ENCODE assay signal across 8 cellular contexts in the genomic region with DNA sequence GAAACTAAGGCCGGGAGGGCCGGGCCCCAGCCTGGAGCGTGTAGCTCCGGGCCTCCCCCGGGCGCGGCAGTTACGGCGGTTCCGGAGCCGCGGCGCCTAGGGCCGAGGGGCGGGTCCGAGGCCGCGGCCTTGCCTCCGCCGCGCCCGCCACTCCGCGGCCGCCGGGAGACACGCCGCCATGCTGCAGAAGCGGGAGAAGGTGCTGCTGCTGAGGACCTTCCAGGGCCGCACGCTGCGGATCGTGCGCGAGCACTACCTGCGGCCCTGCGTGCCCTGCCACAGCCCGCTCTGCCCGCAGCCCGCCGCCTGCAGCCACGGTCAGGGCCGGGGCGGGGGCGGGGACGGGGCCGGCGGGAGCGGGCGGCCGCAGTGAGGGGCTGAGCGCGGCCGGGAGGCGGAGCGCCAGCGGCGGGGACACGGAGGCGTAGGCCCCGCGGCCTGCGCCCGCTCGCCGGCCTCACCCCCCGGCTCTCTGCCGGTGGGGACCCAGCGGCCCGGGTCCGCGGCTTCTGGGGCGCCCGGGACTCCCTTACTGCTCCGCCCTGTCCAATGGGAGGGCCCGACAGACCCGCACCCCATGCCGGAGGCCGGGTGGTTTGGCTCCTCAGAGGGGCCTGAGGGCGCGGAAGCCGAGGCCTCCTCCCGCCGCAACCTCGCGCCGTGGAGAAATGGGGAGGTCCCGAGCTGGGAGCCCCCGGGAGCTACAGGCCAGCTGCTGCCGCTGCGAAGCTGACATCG. TPM values are rescaled to one million over a fixed set of nuclear protein-coding genes. Genes with fewer than 3 reads are reported as not detected.
DNase-seq lines count a peak whose midpoint lies in the region; ATAC-seq lines count a peak whose summit lies in the region.

A gene (plus strand): TSS at position 150 of the 738 bp plus-strand sequence. CDS start 29 bp downstream, at position 179.

- H3K4me3 ChIP-seq in ACC112 (ENCODE audit: low read depth, low read length) = peak within 1 kb of the TSS; percentile 93

- ATAC-seq in GM18858 (IDR thresholded peaks at IDR 0.05; ENCODE audit: unreplicated experiment) (peak; percentile 48), HG03095 (IDR thresholded peaks at IDR 0.05; ENCODE audit: unreplicated experiment) (peak; percentile 55)

- H3K79me2 ChIP-seq in ACC112 (ENCODE audit: control insufficient read depth, insufficient read depth, low read length, unreplicated experiment) = peaks cover 19% of the 10 kb centered on the region

- DNase-seq in NOMO-1 treated with dmso at 0.1 percent for 144 hours (lab: John Stamatoyannopoulos, UW; ENCODE audit: unreplicated experiment) (peak; percentile 45), epidermal melanocyte (ENCODE audit: insufficient read length, low spot score) (peak; percentile 54), mucosa of gallbladder (ENCODE audit: low spot score) (peak; percentile 30)
- peak; percentile 62 for DNase-seq in activated CD8-positive, alpha-beta memory T cell treated with anti-CD3 and anti-CD28 coated beads, Interleukin-2, amount 50 U/mL, for 4 hours
- DNase-seq in stimulated activated CD8-positive, alpha-beta memory T cell treated with anti-CD3 and anti-CD28 coated beads, Interleukin-4, amount 100 ng/mL, for 48 hours = peak; percentile 76

- H3K27me3 ChIP-seq in ACC112 (ENCODE audit: insufficient read depth, low read length) = no peaks in the 10 kb centered on the region

- H3K4me1 ChIP-seq in ACC112 (ENCODE audit: control insufficient read depth, insufficient read depth, low read length, unreplicated experiment) = peaks cover 21% of the 10 kb centered on the region

- peak within 1 kb of the TSS; percentile 89 for H2AFZ ChIP-seq in ACC112 (ENCODE audit: low read length, unreplicated experiment)

- H3K36me3 ChIP-seq in ACC112 (ENCODE audit: insufficient read depth, low read length) = no peaks in the 10 kb centered on the region; the same call in none of the 2 replicates

- H3K27ac ChIP-seq in ACC112 (ENCODE audit: low read depth, low read length) = peak within 1 kb of the TSS; percentile 70

RNA-seq across cellular contexts. Expression of the gene that starts here (rescaled TPM):
- total RNA-seq in mucosa of gallbladder = 29.3 TPM

Comparison
In these comparisons a context has a peak if more than half of its experiments do, and no peak if none do; other contexts are left out.
1. Peak in every context shown above with its lines: DNase-seq, ATAC-seq, H3K4me3 ChIP-seq and H3K27ac ChIP-seq.